Comparison of ENCODE assay signal across 20 cellular contexts in genomic region chr15:89768071-89768500, GRCh38. TPM values are rescaled to one million over a fixed set of nuclear protein-coding genes. Genes with fewer than 3 reads are reported as not detected.
DNase-seq lines count a peak whose midpoint lies in the region; ATAC-seq, FAIRE-seq and TF ChIP-seq lines count a peak whose summit lies in the region.
"Had no signal": no experiment of that assay in that cellular context is flagged by ENCODE, and none has a peak within 500 bp of the region (broad histone marks: within the 10 kb centered on the region; RNA-seq: fewer than 3 reads in every experiment).

No MANE protein-coding gene starts in this region.

- no peak for TF ChIP-seq CTCF in C4-2B (conservative IDR thresholded peaks at IDR 0.05)
- no peak for TF ChIP-seq CTCF in pancreas (IDR thresholded peaks at IDR 0.05)

- H3K9me3 Mint-ChIP-seq in activated T-cell treated with anti-CD3 and anti-CD28 coated beads, Interleukin-2, amount 50 U/mL, for 4 hours, result no peaks in the 10 kb centered on the region
- H3K9me3 Mint-ChIP-seq: activated naive CD8-positive, alpha-beta T cell treated with anti-CD3 and anti-CD28 coated beads, Interleukin-2, amount 10 ng/mL, durations not matched to agents 7 days and 5 days; neural progenitor cell; T-helper 1 cell treated with Interleukin-12 subunit alpha and Interleukin-12 subunit beta and Interleukin-4 antibody, amounts not matched to agents 30 μg/mL and 1 μg/mL, for 36 hours had no signal

- peaks cover 35 to 46% (median 36%) of the 10 kb centered on the region in 3 donors for H3K4me1 ChIP-seq in pancreas
- H3K4me1 ChIP-seq: neural progenitor cell had no signal

- no peak for FAIRE-seq in pancreas (lab: Jason Lieb, UNC)
- FAIRE-seq: colon, D721Med had no signal

- no peaks in the 10 kb centered on the region for H3K36me3 ChIP-seq in pancreas
- H3K36me3 ChIP-seq: neural progenitor cell had no signal

- no peaks in the 10 kb centered on the region for H3K9me3 ChIP-seq in pancreas

- H3K4me3 Mint-ChIP-seq in activated T-cell treated with anti-CD3 and anti-CD28 coated beads, Interleukin-2, amount 50 U/mL, for 4 hours, result no peak overlapping the region
- H3K4me3 Mint-ChIP-seq: activated naive CD8-positive, alpha-beta T cell treated with anti-CD3 and anti-CD28 coated beads, Interleukin-2, amount 10 ng/mL, durations not matched to agents 7 days and 5 days; neural progenitor cell; T-helper 1 cell treated with Interleukin-12 subunit alpha and Interleukin-12 subunit beta and Interleukin-4 antibody, amounts not matched to agents 30 μg/mL and 1 μg/mL, for 36 hours had no signal

- 24 to 33% methylated on average over 7 of the region's 7 CpGs for WGBS in pancreas, 2 donors

- H3K27me3 Mint-ChIP-seq in activated T-cell treated with anti-CD3 and anti-CD28 coated beads, Interleukin-2, amount 50 U/mL, for 4 hours (ENCODE audit: low read depth), result no peaks in the 10 kb centered on the region

- DNase-seq in RPMI8226 (peak; percentile 23), cardiac septum (ENCODE audit: low spot score) (peak; percentile 65), pancreas (peak in 5 of 6 donors; percentile 76 to 92 (median 89)), cerebellar cortex (ENCODE audit: low spot score) (no peak)
- no peak for DNase-seq in stimulated activated CD4-positive, alpha-beta T cell treated with anti-CD3 and anti-CD28 coated beads, Interleukin-4, amount 100 ng/mL, for 24 hours
- no peak for DNase-seq in activated T-cell treated with anti-CD3 and anti-CD28 coated beads, Interleukin-2, amount 50 U/mL, for 4 hours
- DNase-seq: activated naive CD8-positive, alpha-beta T cell treated with anti-CD3 and anti-CD28 coated beads, Interleukin-2, amount 10 ng/mL, durations not matched to agents 7 days and 5 days; NCI-H187 treated with DMSO at 0.1 percent for 48 hours; NCI-H526 treated with DMSO at 0.1 percent for 48 hours had no signal

- intact Hi-C loops in cardiac septum (cut with DNase I), result loop anchor here (10.0 kb wide), 2 partner anchors 67 to 297 kb away; no protein-coding TSS in a partner anchor
- intact Hi-C loops in pancreas (cut with DNase I), result loop anchor here in 1 of 3 donors (5.0 kb wide), 1 partner anchor 39 kb away; no protein-coding TSS in a partner anchor

- no peaks in the 10 kb centered on the region for H3K27me3 ChIP-seq in pancreas
- H3K27me3 ChIP-seq: neural progenitor cell had no signal

- no peaks in the 10 kb centered on the region for H3K36me3 Mint-ChIP-seq in activated T-cell treated with anti-CD3 and anti-CD28 coated beads, Interleukin-2, amount 50 U/mL, for 4 hours (ENCODE audit: insufficient read depth)
- H3K36me3 Mint-ChIP-seq: activated naive CD8-positive, alpha-beta T cell treated with anti-CD3 and anti-CD28 coated beads, Interleukin-2, amount 10 ng/mL, durations not matched to agents 7 days and 5 days; neural progenitor cell had no signal

- H3K4me3 ChIP-seq in pancreas, result no peak overlapping the region
- H3K4me3 ChIP-seq: lung, neural progenitor cell, skin epidermis had no signal

- H3K4me1 Mint-ChIP-seq in activated T-cell treated with anti-CD3 and anti-CD28 coated beads, Interleukin-2, amount 50 U/mL, for 4 hours (ENCODE audit: low read depth), result no peaks in the 10 kb centered on the region
- H3K4me1 Mint-ChIP-seq: activated naive CD8-positive, alpha-beta T cell treated with anti-CD3 and anti-CD28 coated beads, Interleukin-2, amount 10 ng/mL, durations not matched to agents 7 days and 5 days; neural progenitor cell had no signal

- peak overlapping the region; percentile 70 for H3K27ac ChIP-seq in C4-2B
- peak overlapping the region; percentile 82 to 99 (median 94) for H3K27ac ChIP-seq in pancreas
- H3K27ac ChIP-seq: epithelial cell of prostate, neural progenitor cell, RWPE1, skin epidermis had no signal

- ATAC-seq in pancreas, result peak; percentile 60 to 81 (median 76)
- no peak for ATAC-seq in HG03045 (IDR thresholded peaks at IDR 0.05; ENCODE audit: unreplicated experiment)
- ATAC-seq in activated T-cell treated with anti-CD3 and anti-CD28 coated beads, Interleukin-2, amount 50 U/mL, for 4 hours, result no peak
- ATAC-seq: HCT116 had no signal

RNA-seq across cellular contexts. Expression of gene MESP2, which starts 8.0 kb away (rescaled TPM):
- 0.19 TPM for total RNA-seq in cardiac septum
- under 1 TPM in 4 of 6 donors, not detected in 2; 0.16 to 0.46 (median 0.30) TPM for total RNA-seq in pancreas
- under 1 TPM in 1 of 2 donors, not detected in 1; 0.12 TPM for polyA plus RNA-seq in pancreas
- total RNA-seq in activated T-cell treated with anti-CD3 and anti-CD28 coated beads, Interleukin-2, amount 50 U/mL, for 4 hours, result not detected
- total RNA-seq: activated naive CD8-positive, alpha-beta T cell treated with anti-CD3 and anti-CD28 coated beads, Interleukin-2, amount 10 ng/mL, durations not matched to agents 7 days and 5 days had no signal

RNA-seq across cellular contexts. Expression of gene MESP1, which starts 17.0 kb away (rescaled TPM):
- total RNA-seq in cardiac septum (0.86 TPM), pancreas (1 to 10 TPM; 1.5 to 4.0 (median 2.4) TPM)
- polyA plus RNA-seq in pancreas, result 1 to 10 TPM; 1.1 to 2.1 TPM
- total RNA-seq in activated T-cell treated with anti-CD3 and anti-CD28 coated beads, Interleukin-2, amount 50 U/mL, for 4 hours, result 1 to 10 TPM; 2.7 to 3.1 (median 3.1) TPM

RNA-seq across cellular contexts. Expression of gene ANPEP, which starts 46.6 kb away (rescaled TPM):
- total RNA-seq in cardiac septum (4.3 TPM), pancreas (1,000 to 10,000 TPM in 2 of 6 donors, 100 to 1,000 TPM in 4; 401 to 1,207 (median 921) TPM)
- 100 to 1,000 TPM; 388 to 524 TPM for polyA plus RNA-seq in pancreas
- total RNA-seq in activated T-cell treated with anti-CD3 and anti-CD28 coated beads, Interleukin-2, amount 50 U/mL, for 4 hours, result under 1 TPM; 0.54 to 0.83 (median 0.55) TPM

Comparison
In these comparisons a context has a peak if more than half of its experiments do, and no peak if none do; other contexts are left out.
1. DNase-seq: peak in RPMI8226 (single experiment), cardiac septum (single experiment) and pancreas (5 of 6); none in stimulated activated CD4-positive, alpha-beta T cell treated with anti-CD3 and anti-CD28 coated beads, Interleukin-4, amount 100 ng/mL, for 24 hours (single experiment), cerebellar cortex (single experiment) and activated T-cell treated with anti-CD3 and anti-CD28 coated beads, Interleukin-2, amount 50 U/mL, for 4 hours (single experiment).
2. ATAC-seq: peak in pancreas (4 of 4); none in HG03045 (single experiment) and activated T-cell treated with anti-CD3 and anti-CD28 coated beads, Interleukin-2, amount 50 U/mL, for 4 hours (0 of 2).
3. RNA of gene ANPEP, which starts 46.6 kb away (total RNA-seq): 401 to 1,207 TPM in pancreas; 4.3 TPM in cardiac septum (single experiment) and 0.54 to 0.83 TPM in activated T-cell treated with anti-CD3 and anti-CD28 coated beads, Interleukin-2, amount 50 U/mL, for 4 hours; every median in the first group is over 10 times any median in the second.